Comparison of ENCODE assay signal across 1 cellular context in the genomic region with DNA sequence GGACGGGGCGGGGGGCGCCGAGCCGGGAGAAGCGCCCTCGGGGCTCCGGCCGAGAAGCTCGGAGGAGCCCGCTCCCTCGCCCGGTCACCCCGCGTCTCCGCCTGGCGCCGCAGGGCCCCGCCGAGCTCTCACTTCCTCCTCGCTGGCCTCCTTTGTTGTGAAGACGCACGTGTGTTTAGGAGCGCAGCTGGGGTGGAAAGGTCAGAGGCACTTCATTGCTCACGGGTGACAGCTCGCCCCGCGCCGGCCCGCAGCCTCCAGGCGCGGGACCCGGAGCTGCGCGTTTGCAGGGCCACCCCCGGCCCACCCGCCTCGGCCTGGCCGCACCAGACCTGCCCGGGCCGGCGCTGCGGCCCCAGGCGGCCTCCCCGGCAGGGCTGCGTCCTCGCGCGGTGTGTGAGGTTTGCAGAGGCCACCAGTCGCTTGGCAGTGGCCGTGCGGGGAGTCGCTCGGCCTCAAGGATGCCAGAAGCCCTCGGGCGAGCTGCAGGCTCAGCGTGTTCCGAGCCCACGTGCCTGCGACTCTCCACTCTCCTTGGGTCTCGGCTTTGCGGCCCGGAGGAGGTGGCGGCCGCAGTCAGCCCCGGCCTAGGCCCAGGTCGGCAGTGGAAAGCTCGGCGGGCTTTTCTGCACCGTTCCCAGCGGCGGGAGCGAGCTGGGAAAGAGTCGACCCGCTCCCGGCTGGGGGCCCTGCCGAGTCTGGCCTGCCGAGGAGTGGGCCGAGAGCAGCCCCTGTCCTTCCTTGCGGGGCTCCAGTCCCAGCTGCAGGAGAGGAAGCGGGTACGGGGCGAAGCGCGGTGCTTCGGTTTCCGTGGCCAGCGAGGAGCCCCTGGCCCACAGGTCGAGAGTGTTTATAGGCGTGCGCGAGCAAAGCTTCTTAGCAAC.
TF ChIP-seq lines count a peak whose summit lies in the region.

No MANE protein-coding gene starts in this region.

TF ChIP-seq in SK-N-SH treated with all-trans-retinoic acid at 6 μM for 48 hours, 23 proteins besides CTCF, POLR2A, EP300 and RAD21 (continued from another document):
- TF ChIP-seq CSRNP3 (CRISPR knock-in tag; IDR thresholded peaks at IDR 0.05) (no peak), GLIS3 (CRISPR knock-in tag; IDR thresholded peaks at IDR 0.05) (no peak), PATZ1 (CRISPR knock-in tag; IDR thresholded peaks at IDR 0.05; ENCODE audit: borderline replicate concordance) (no peak), CSDC2 (CRISPR knock-in tag; IDR thresholded peaks at IDR 0.05) (no peak), TSHZ2 (CRISPR knock-in tag; IDR thresholded peaks at IDR 0.05) (no peak)
